20 cellular contexts compared by ENCODE assay signal in the genomic region with DNA sequence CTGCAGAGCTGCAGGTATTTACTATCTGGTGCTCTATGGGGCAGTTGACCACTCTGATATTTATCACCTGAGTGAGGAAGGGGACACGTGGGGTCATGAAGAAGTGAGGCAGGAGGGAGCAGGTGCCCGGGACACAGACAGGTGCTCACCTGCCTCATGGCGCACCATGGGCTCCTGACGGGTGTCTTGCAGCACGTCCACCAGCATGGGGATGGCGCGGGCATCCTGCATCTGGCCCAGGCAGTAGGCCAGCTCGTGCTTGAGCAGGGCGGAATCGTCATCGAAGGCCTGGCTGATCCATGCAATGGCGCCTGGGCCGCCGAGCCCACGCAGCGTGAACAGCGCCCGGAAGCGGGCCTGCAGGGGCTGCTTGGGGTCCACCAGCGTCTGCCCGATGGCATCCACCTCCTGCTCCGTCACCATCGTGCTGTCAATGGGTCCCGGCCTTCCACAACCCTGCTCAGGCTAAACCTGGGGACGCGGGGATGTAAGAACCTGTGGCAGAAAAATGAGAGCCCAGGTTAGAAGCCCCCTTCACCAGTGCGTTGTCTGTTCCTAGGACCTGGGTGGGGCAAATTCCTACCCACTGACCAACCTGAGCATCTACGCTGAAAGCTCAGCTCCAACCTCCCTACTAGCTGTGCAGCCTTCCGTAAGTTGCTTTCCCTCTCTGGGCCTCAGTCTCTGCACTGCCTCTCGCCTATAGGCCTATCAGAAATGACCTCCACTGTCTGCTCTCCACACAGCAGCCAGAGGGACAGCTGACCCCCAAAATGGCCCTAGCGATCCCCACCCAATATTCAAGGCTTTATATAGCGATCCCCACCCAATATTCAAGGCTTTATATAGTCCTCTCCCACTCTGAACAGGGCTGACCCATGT. TPM values are rescaled to one million over a fixed set of nuclear protein-coding genes. Genes with fewer than 3 reads are reported as not detected.
DNase-seq lines count a peak whose midpoint lies in the region; ATAC-seq and TF ChIP-seq lines count a peak whose summit lies in the region.
"Had no signal": no experiment of that assay in that cellular context is flagged by ENCODE, and none has a peak within 500 bp of the region (broad histone marks: within the 10 kb centered on the region; RNA-seq: fewer than 3 reads in every experiment).

No MANE protein-coding gene starts in this region.

- H3K79me2 ChIP-seq in osteoblast (ENCODE audit: insufficient read depth, low read length) (peaks cover 36% of the 10 kb centered on the region), hepatocyte (peaks cover 32% of the 10 kb centered on the region)

- TF ChIP-seq CTCF in activated CD8-positive, alpha-beta T cell treated with anti-CD3 and anti-CD28 coated beads for 36 hours (IDR thresholded peaks at IDR 0.05) = no peak
- TF ChIP-seq CTCF in HEK293 (tag by site-specific recombination; IDR thresholded peaks at IDR 0.05) = no peak
- TF ChIP-seq CTCF in osteoblast (IDR thresholded peaks at IDR 0.05; ENCODE audit: extremely low read depth, low read depth, low read length) = no peak
- no peak for TF ChIP-seq CTCF in hepatocyte (IDR thresholded peaks at IDR 0.05; ENCODE audit: poor library complexity)

- peaks cover 32% of the 10 kb centered on the region for H3K4me1 Mint-ChIP-seq in activated CD8-positive, alpha-beta T cell treated with anti-CD3 and anti-CD28 coated beads, Interleukin-2, amount 10 ng/mL, durations not matched to agents 7 days and 5 days (ENCODE audit: low read depth)
- peaks cover 27% of the 10 kb centered on the region for H3K4me1 Mint-ChIP-seq in activated CD8-positive, alpha-beta T cell treated with anti-CD3 and anti-CD28 coated beads for 36 hours (ENCODE audit: low read depth)
- H3K4me1 Mint-ChIP-seq in activated T-helper 1 cell treated with anti-CD3 and anti-CD28 coated beads, Interleukin-12 subunit alpha, Interleukin-12 subunit beta, Interleukin-2, Interleukin-4 antibody, amounts not matched to agents 30 ng/mL and 10 ng/mL and 1 ng/mL, durations not matched to agents 14 hours and 24 hours and 36 hours (ENCODE audit: low read depth) = peaks cover 27% of the 10 kb centered on the region

- CTCF ChIA-PET in activated CD8-positive, alpha-beta T cell treated with anti-CD3 and anti-CD28 coated beads, Interleukin-2, amount 10 ng/mL, durations not matched to agents 7 days and 5 days (lab: Charles Lee) = interaction anchor here (10.1 kb wide), 1 partner anchor 11 kb away, joined by 62 read pairs; a partner anchor contains a TSS
- CTCF ChIA-PET in activated CD8-positive, alpha-beta T cell treated with anti-CD3 and anti-CD28 coated beads for 36 hours (lab: Charles Lee) = interaction anchor here (1.2 to 8.9 kb wide), 3 partner anchors 11 to 192 kb away, joined by 3 to 54 read pairs (median 3); a partner anchor contains a TSS
- CTCF ChIA-PET in HEK293 (lab: Yijun Ruan, JAX) = no interaction called here

- no peak for DNase-seq in activated CD8-positive, alpha-beta T cell treated with anti-CD3 and anti-CD28 coated beads, Interleukin-2, amount 10 ng/mL, durations not matched to agents 7 days and 5 days
- DNase-seq in activated CD8-positive, alpha-beta T cell treated with anti-CD3 and anti-CD28 coated beads for 36 hours = no peak
- DNase-seq in activated T-helper 1 cell treated with anti-CD3 and anti-CD28 coated beads, Interleukin-12 subunit alpha, Interleukin-12 subunit beta, Interleukin-2, Interleukin-4 antibody, amounts not matched to agents 30 ng/mL and 10 ng/mL and 1 ng/mL, durations not matched to agents 14 hours and 24 hours and 36 hours (ENCODE audit: low spot score) = no peak
- DNase-seq in osteoblast (ENCODE audit: insufficient read length, low spot score, missing footprints) = peak; percentile 56
- no peak for DNase-seq in NCI-H2171 (lab: John Stamatoyannopoulos, UW)
- no peak for DNase-seq in hepatocyte (ENCODE audit: low spot score)
- DNase-seq in stimulated activated CD4-positive, alpha-beta T cell treated with anti-CD3 and anti-CD28 coated beads, Interleukin-4, amount 100 ng/mL, for 24 hours = no peak
- DNase-seq: Calu3; CD8-positive, alpha-beta T cell; DMS79 treated with DMSO at 0.1 percent for 48 hours; GF-D8; H9 had no signal

- intact Hi-C loops in activated CD8-positive, alpha-beta T cell treated with anti-CD3 and anti-CD28 coated beads for 36 hours (cut with micrococcal nuclease) = no loop called here
- intact Hi-C loops in activated T-helper 1 cell treated with anti-CD3 and anti-CD28 coated beads, Interleukin-12 subunit alpha, Interleukin-12 subunit beta, Interleukin-2, Interleukin-4 antibody, amounts not matched to agents 30 ng/mL and 10 ng/mL and 1 ng/mL, durations not matched to agents 14 hours and 24 hours and 36 hours (cut with micrococcal nuclease) = no loop called here

- no peaks in the 10 kb centered on the region for H3K27me3 Mint-ChIP-seq in activated CD8-positive, alpha-beta T cell treated with anti-CD3 and anti-CD28 coated beads, Interleukin-2, amount 10 ng/mL, durations not matched to agents 7 days and 5 days (ENCODE audit: low read depth)
- no peaks in the 10 kb centered on the region for H3K27me3 Mint-ChIP-seq in activated CD8-positive, alpha-beta T cell treated with anti-CD3 and anti-CD28 coated beads for 36 hours
- H3K27me3 Mint-ChIP-seq in activated T-helper 1 cell treated with anti-CD3 and anti-CD28 coated beads, Interleukin-12 subunit alpha, Interleukin-12 subunit beta, Interleukin-2, Interleukin-4 antibody, amounts not matched to agents 30 ng/mL and 10 ng/mL and 1 ng/mL, durations not matched to agents 14 hours and 24 hours and 36 hours (ENCODE audit: insufficient read depth) = peaks cover 2% of the 10 kb centered on the region

- no peaks in the 10 kb centered on the region for H3K9me2 ChIP-seq in hepatocyte (replicated peaks; ENCODE audit: insufficient read depth)

- H2AFZ ChIP-seq in osteoblast (ENCODE audit: low read length) (no peak overlapping the region), hepatocyte (no peak overlapping the region)

- no peaks in the 10 kb centered on the region for H3K9me3 Mint-ChIP-seq in activated CD8-positive, alpha-beta T cell treated with anti-CD3 and anti-CD28 coated beads, Interleukin-2, amount 10 ng/mL, durations not matched to agents 7 days and 5 days (ENCODE audit: insufficient read depth)
- H3K9me3 Mint-ChIP-seq in activated CD8-positive, alpha-beta T cell treated with anti-CD3 and anti-CD28 coated beads for 36 hours = no peaks in the 10 kb centered on the region
- no peaks in the 10 kb centered on the region for H3K9me3 Mint-ChIP-seq in activated T-helper 1 cell treated with anti-CD3 and anti-CD28 coated beads, Interleukin-12 subunit alpha, Interleukin-12 subunit beta, Interleukin-2, Interleukin-4 antibody, amounts not matched to agents 30 ng/mL and 10 ng/mL and 1 ng/mL, durations not matched to agents 14 hours and 24 hours and 36 hours
- H3K9me3 Mint-ChIP-seq: CD8-positive, alpha-beta T cell; H9 had no signal

- peaks cover 39% of the 10 kb centered on the region for H3K36me3 Mint-ChIP-seq in activated CD8-positive, alpha-beta T cell treated with anti-CD3 and anti-CD28 coated beads, Interleukin-2, amount 10 ng/mL, durations not matched to agents 7 days and 5 days (ENCODE audit: low read depth)
- peaks cover 24% of the 10 kb centered on the region for H3K36me3 Mint-ChIP-seq in activated CD8-positive, alpha-beta T cell treated with anti-CD3 and anti-CD28 coated beads for 36 hours (ENCODE audit: low read depth)
- H3K36me3 Mint-ChIP-seq in activated T-helper 1 cell treated with anti-CD3 and anti-CD28 coated beads, Interleukin-12 subunit alpha, Interleukin-12 subunit beta, Interleukin-2, Interleukin-4 antibody, amounts not matched to agents 30 ng/mL and 10 ng/mL and 1 ng/mL, durations not matched to agents 14 hours and 24 hours and 36 hours (ENCODE audit: low read depth) = peaks cover 30% of the 10 kb centered on the region

- H4K20me1 ChIP-seq in osteoblast (ENCODE audit: insufficient read depth, low read length) = peaks cover 7% of the 10 kb centered on the region
- no peaks in the 10 kb centered on the region for H4K20me1 ChIP-seq in hepatocyte (ENCODE audit: insufficient read depth, poor library complexity, severe bottlenecking)

- no peaks in the 10 kb centered on the region for H3K27me3 ChIP-seq in osteoblast (ENCODE audit: insufficient read depth, low read length)
- no peaks in the 10 kb centered on the region for H3K27me3 ChIP-seq in hepatocyte
- H3K27me3 ChIP-seq: BLaER1 had no signal

- peaks cover 7 to 52% of the 10 kb centered on the region in 2 experiments; a peak in 2 of 3 replicates for H3K36me3 ChIP-seq in HEK293 (ENCODE audit: control insufficient read depth in 2 of 2, insufficient read depth in 1 of 2, low read length in 2 of 2)
- H3K36me3 ChIP-seq in osteoblast (ENCODE audit: insufficient read depth, low read length) = peaks cover 30% of the 10 kb centered on the region
- H3K36me3 ChIP-seq in hepatocyte (replicated peaks; ENCODE audit: insufficient read depth, low read depth) = no peaks in the 10 kb centered on the region

- H3K4me3 ChIP-seq in HEK293 (ENCODE audit: low read depth, low read length) = no peak overlapping the region
- H3K4me3 ChIP-seq in osteoblast (ENCODE audit: insufficient read depth, low read length) = no peak overlapping the region
- no peak overlapping the region for H3K4me3 ChIP-seq in hepatocyte
- H3K4me3 ChIP-seq: BLaER1 had no signal

- H3K27ac ChIP-seq in HEK293 (ENCODE audit: extremely low read depth, low read depth, low read length) (no peak overlapping the region), osteoblast (ENCODE audit: low read depth, low read length) (no peak overlapping the region), hepatocyte (no peak overlapping the region)
- H3K27ac ChIP-seq: 22Rv1, BLaER1 had no signal

- POLR2A ChIA-PET in activated CD8-positive, alpha-beta T cell treated with anti-CD3 and anti-CD28 coated beads, Interleukin-2, amount 10 ng/mL, durations not matched to agents 7 days and 5 days (lab: Charles Lee) = no interaction called here
- POLR2A ChIA-PET in activated CD8-positive, alpha-beta T cell treated with anti-CD3 and anti-CD28 coated beads for 36 hours (lab: Charles Lee) = interaction anchor here (0.6 to 0.9 kb wide), 2 partner anchors 13 to 28 kb away, joined by 3 read pairs; a partner anchor contains a TSS
- POLR2A ChIA-PET in HEK293 (lab: Yijun Ruan, JAX) = no interaction called here

- H3K4me1 ChIP-seq in HEK293 (ENCODE audit: control insufficient read depth, insufficient read depth, low read length) = peaks cover 2% of the 10 kb centered on the region
- H3K4me1 ChIP-seq in osteoblast (ENCODE audit: insufficient read depth, low read length) = peaks cover 10% of the 10 kb centered on the region
- peaks cover 4% of the 10 kb centered on the region for H3K4me1 ChIP-seq in hepatocyte (ENCODE audit: insufficient read depth)

- no peak overlapping the region for H3K4me3 Mint-ChIP-seq in activated CD8-positive, alpha-beta T cell treated with anti-CD3 and anti-CD28 coated beads, Interleukin-2, amount 10 ng/mL, durations not matched to agents 7 days and 5 days
- no peak overlapping the region for H3K4me3 Mint-ChIP-seq in activated CD8-positive, alpha-beta T cell treated with anti-CD3 and anti-CD28 coated beads for 36 hours
- no peak overlapping the region for H3K4me3 Mint-ChIP-seq in activated T-helper 1 cell treated with anti-CD3 and anti-CD28 coated beads, Interleukin-12 subunit alpha, Interleukin-12 subunit beta, Interleukin-2, Interleukin-4 antibody, amounts not matched to agents 30 ng/mL and 10 ng/mL and 1 ng/mL, durations not matched to agents 14 hours and 24 hours and 36 hours
- H3K4me3 Mint-ChIP-seq: CD14-positive monocyte; CD8-positive, alpha-beta T cell; H9 had no signal

- peak overlapping the region; percentile 21 for H3K27ac Mint-ChIP-seq in activated CD8-positive, alpha-beta T cell treated with anti-CD3 and anti-CD28 coated beads, Interleukin-2, amount 10 ng/mL, durations not matched to agents 7 days and 5 days
- no peak overlapping the region for H3K27ac Mint-ChIP-seq in activated CD8-positive, alpha-beta T cell treated with anti-CD3 and anti-CD28 coated beads for 36 hours
- peak overlapping the region; percentile 34 for H3K27ac Mint-ChIP-seq in activated T-helper 1 cell treated with anti-CD3 and anti-CD28 coated beads, Interleukin-12 subunit alpha, Interleukin-12 subunit beta, Interleukin-2, Interleukin-4 antibody, amounts not matched to agents 30 ng/mL and 10 ng/mL and 1 ng/mL, durations not matched to agents 14 hours and 24 hours and 36 hours
- H3K27ac Mint-ChIP-seq: CD8-positive, alpha-beta T cell; H9 had no signal

- ATAC-seq in activated CD8-positive, alpha-beta T cell treated with anti-CD3 and anti-CD28 coated beads, Interleukin-2, amount 10 ng/mL, durations not matched to agents 7 days and 5 days = no peak
- no peak for ATAC-seq in activated CD8-positive, alpha-beta T cell treated with anti-CD3 and anti-CD28 coated beads for 36 hours
- ATAC-seq: CD8-positive, alpha-beta T cell had no signal

- 98% methylated on average over 31 of the region's 32 CpGs for WGBS in hepatocyte (ENCODE audit: low lambda C conversion rate, missing lambda C conversion rate)

- no peak overlapping the region for H3K4me2 ChIP-seq in osteoblast (ENCODE audit: insufficient read depth, low read length)
- H3K4me2 ChIP-seq in hepatocyte = no peak overlapping the region
- H3K4me2 ChIP-seq: BLaER1 had no signal

- H3K9me3 ChIP-seq in HEK293 (ENCODE audit: control insufficient read depth, insufficient read depth, low read depth, low read length) (no peaks in the 10 kb centered on the region), osteoblast (ENCODE audit: low read depth, low read length) (no peaks in the 10 kb centered on the region), hepatocyte (ENCODE audit: low read depth) (no peaks in the 10 kb centered on the region)
- H3K9me3 ChIP-seq: BLaER1 had no signal

RNA-seq across cellular contexts. Expression of a gene that starts 3.8 kb away (rescaled TPM):
- total RNA-seq in activated CD8-positive, alpha-beta T cell treated with anti-CD3 and anti-CD28 coated beads, Interleukin-2, amount 10 ng/mL, durations not matched to agents 7 days and 5 days = 10 to 100 TPM; 14.6 to 16.1 TPM
- total RNA-seq in activated CD8-positive, alpha-beta T cell treated with anti-CD3 and anti-CD28 coated beads for 36 hours = 10 to 100 TPM; 15.7 to 17.0 TPM
- total RNA-seq in activated T-helper 1 cell treated with anti-CD3 and anti-CD28 coated beads, Interleukin-12 subunit alpha, Interleukin-12 subunit beta, Interleukin-2, Interleukin-4 antibody, amounts not matched to agents 30 ng/mL and 10 ng/mL and 1 ng/mL, durations not matched to agents 14 hours and 24 hours and 36 hours = 20.6 and 21.6 TPM in 2 replicates
- total RNA-seq in osteoblast (7.7 and 8.3 TPM in 2 replicates), hepatocyte (10.9 and 14.9 TPM in 2 replicates)
- 17.6 and 28.2 TPM in 2 replicates for polyA plus RNA-seq in hepatocyte

RNA-seq across cellular contexts. Expression of a gene that starts 9.5 kb away (rescaled TPM):
- 10 to 100 TPM; 72.7 to 81.6 TPM for total RNA-seq in activated CD8-positive, alpha-beta T cell treated with anti-CD3 and anti-CD28 coated beads, Interleukin-2, amount 10 ng/mL, durations not matched to agents 7 days and 5 days
- total RNA-seq in activated CD8-positive, alpha-beta T cell treated with anti-CD3 and anti-CD28 coated beads for 36 hours = 10 to 100 TPM; 39.9 to 40.9 TPM
- total RNA-seq in activated T-helper 1 cell treated with anti-CD3 and anti-CD28 coated beads, Interleukin-12 subunit alpha, Interleukin-12 subunit beta, Interleukin-2, Interleukin-4 antibody, amounts not matched to agents 30 ng/mL and 10 ng/mL and 1 ng/mL, durations not matched to agents 14 hours and 24 hours and 36 hours = 41.1 and 45.3 TPM in 2 replicates
- total RNA-seq in osteoblast (36.6 and 39.5 TPM in 2 replicates), hepatocyte (18.1 and 32.1 TPM in 2 replicates)
- 51.0 and 51.9 TPM in 2 replicates for polyA plus RNA-seq in hepatocyte

RNA-seq across cellular contexts. Expression of a gene that starts 13.4 kb away (rescaled TPM):
- total RNA-seq in activated CD8-positive, alpha-beta T cell treated with anti-CD3 and anti-CD28 coated beads, Interleukin-2, amount 10 ng/mL, durations not matched to agents 7 days and 5 days = not detected
- not detected for total RNA-seq in activated CD8-positive, alpha-beta T cell treated with anti-CD3 and anti-CD28 coated beads for 36 hours
- not detected in 2 replicates for total RNA-seq in activated T-helper 1 cell treated with anti-CD3 and anti-CD28 coated beads, Interleukin-12 subunit alpha, Interleukin-12 subunit beta, Interleukin-2, Interleukin-4 antibody, amounts not matched to agents 30 ng/mL and 10 ng/mL and 1 ng/mL, durations not matched to agents 14 hours and 24 hours and 36 hours
- total RNA-seq in osteoblast (not detected in 2 replicates), hepatocyte (not detected in 2 replicates)
- polyA plus RNA-seq in hepatocyte = not detected in 2 replicates
- total RNA-seq: A673; Calu3; CD8-positive, alpha-beta T cell; H1; H9 had no signal
- polyA plus RNA-seq: AG04450, CD14-positive monocyte, H1 had no signal

RNA-seq across cellular contexts. Expression of a gene that starts 16.3 kb away (rescaled TPM):
- total RNA-seq in activated CD8-positive, alpha-beta T cell treated with anti-CD3 and anti-CD28 coated beads, Interleukin-2, amount 10 ng/mL, durations not matched to agents 7 days and 5 days = 1 to 10 TPM; 2.5 to 3.5 TPM
- 1 to 10 TPM; 1.6 to 3.8 TPM for total RNA-seq in activated CD8-positive, alpha-beta T cell treated with anti-CD3 and anti-CD28 coated beads for 36 hours
- not detected in 2 replicates for total RNA-seq in activated T-helper 1 cell treated with anti-CD3 and anti-CD28 coated beads, Interleukin-12 subunit alpha, Interleukin-12 subunit beta, Interleukin-2, Interleukin-4 antibody, amounts not matched to agents 30 ng/mL and 10 ng/mL and 1 ng/mL, durations not matched to agents 14 hours and 24 hours and 36 hours
- not detected in 2 replicates for total RNA-seq in osteoblast
- 81.2 and 85.5 TPM in 2 replicates for total RNA-seq in hepatocyte
- 114 and 151 TPM in 2 replicates for polyA plus RNA-seq in hepatocyte
- total RNA-seq: A673 had no signal

RNA-seq across cellular contexts. Expression of a gene that starts 42.3 kb away (rescaled TPM):
- total RNA-seq in activated CD8-positive, alpha-beta T cell treated with anti-CD3 and anti-CD28 coated beads, Interleukin-2, amount 10 ng/mL, durations not matched to agents 7 days and 5 days = 1 to 10 TPM; 8.3 to 9.4 TPM
- 1 to 10 TPM; 1.6 to 2.4 TPM for total RNA-seq in activated CD8-positive, alpha-beta T cell treated with anti-CD3 and anti-CD28 coated beads for 36 hours
- total RNA-seq in activated T-helper 1 cell treated with anti-CD3 and anti-CD28 coated beads, Interleukin-12 subunit alpha, Interleukin-12 subunit beta, Interleukin-2, Interleukin-4 antibody, amounts not matched to agents 30 ng/mL and 10 ng/mL and 1 ng/mL, durations not matched to agents 14 hours and 24 hours and 36 hours = 1.4 and 1.7 TPM in 2 replicates
- not detected in 2 replicates for total RNA-seq in osteoblast
- total RNA-seq in hepatocyte = not detected in 2 replicates
- polyA plus RNA-seq in hepatocyte = 1.4 and 1.5 TPM in 2 replicates
- total RNA-seq: HT-29 had no signal
- polyA plus RNA-seq: AG04450, CD14-positive monocyte, H1 had no signal
